In the genomic region with DNA sequence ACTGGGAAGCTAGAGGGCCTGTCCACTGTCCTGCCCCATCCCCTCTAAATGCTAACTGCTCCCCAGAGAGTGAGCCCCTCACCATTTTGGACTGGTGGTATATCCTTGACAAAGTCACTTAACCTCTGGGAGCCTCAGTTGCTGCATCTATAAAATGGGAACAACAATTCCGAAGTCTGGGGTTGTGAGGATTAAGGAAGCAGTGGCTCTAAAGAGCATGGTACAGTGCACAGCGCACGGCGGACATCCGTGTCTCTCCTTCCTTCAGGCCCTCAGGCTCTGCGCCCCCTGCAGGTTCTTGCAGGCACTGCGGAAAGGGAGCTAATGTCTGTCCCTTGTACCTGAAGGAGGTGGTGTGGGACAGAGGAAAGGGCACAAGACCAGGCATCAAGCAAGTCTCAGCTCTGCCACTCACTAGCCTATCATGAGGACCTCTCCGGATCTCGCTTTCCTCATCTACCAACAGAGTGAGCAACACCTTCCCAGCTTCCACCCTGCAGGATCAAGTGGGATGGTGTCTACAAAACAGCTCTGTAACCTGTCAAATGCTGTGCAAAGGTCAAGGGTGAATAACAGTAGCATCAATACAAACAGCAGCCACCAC, we compare ENCODE assay signal across 8 cellular contexts. TPM values are rescaled to one million over a fixed set of nuclear protein-coding genes. Genes with fewer than 3 reads are reported as not detected.
DNase-seq lines count a peak whose midpoint lies in the region; ATAC-seq and TF ChIP-seq lines count a peak whose summit lies in the region.

No MANE protein-coding gene starts in this region.

- H3K27ac ChIP-seq in VCaP (peak overlapping the region; percentile 70), brain microvascular endothelial cell (no peak overlapping the region)

- ATAC-seq in HG02884 (IDR thresholded peaks at IDR 0.05; ENCODE audit: unreplicated experiment) (no peak), GM21528 (IDR thresholded peaks at IDR 0.05; ENCODE audit: low FRiP score, unreplicated experiment) (no peak)

- in situ Hi-C loops in brain microvascular endothelial cell (cut with HindIII; ENCODE audit: low pct_ligation_motif_present, low sequenced_read_pairs) = no loop called here

- no peak overlapping the region for H3K4me3 ChIP-seq in Jurkat, Clone E6-1 (ENCODE audit: low read length)
- no peak overlapping the region for H3K4me3 ChIP-seq in brain microvascular endothelial cell (ENCODE audit: low read depth, low read length)

- H3K36me3 ChIP-seq in brain microvascular endothelial cell (replicated peaks) = peaks cover 62% of the 10 kb centered on the region

- DNase-seq in ELF-1 (ENCODE audit: low read depth, low spot score) (peak; percentile 93), brain microvascular endothelial cell (peak; percentile 53), left kidney (ENCODE audit: low read depth, low spot score) (peak; percentile 82)
- DNase-seq in Jurkat, Clone E6-1 (ENCODE audit: low read depth, low spot score) = peak; percentile 60
- peak; percentile 68 for DNase-seq in stimulated activated CD8-positive, alpha-beta memory T cell treated with anti-CD3 and anti-CD28 coated beads, Interleukin-12 subunit alpha, Interleukin-12 subunit beta, amount 100 ng/mL, for 1 hour (ENCODE audit: low read depth)

- TF ChIP-seq CTCF in VCaP (conservative IDR thresholded peaks at IDR 0.05) = peak; percentile 59
- peak; percentile 99 for TF ChIP-seq CTCF in brain microvascular endothelial cell (IDR thresholded peaks at IDR 0.05; ENCODE audit: low read depth, low read length, missing control alignments)

- H3K27me3 ChIP-seq in brain microvascular endothelial cell (replicated peaks) = no peaks in the 10 kb centered on the region

RNA-seq across cellular contexts. Expression of a gene that starts 20.1 kb away (rescaled TPM):
- 27.9 TPM for polyA plus RNA-seq in Jurkat, Clone E6-1 (2012; ENCODE audit: insufficient read depth, insufficient read length)
